1 cellular context compared by ENCODE assay signal in genomic region chr19:6723108-6723618, GRCh38.
TF ChIP-seq lines count a peak whose summit lies in the region.

No MANE protein-coding gene starts in this region.

TF ChIP-seq in HepG2, 621 proteins besides CTCF, POLR2A, EP300 and RAD21 (continued from another document and continues in another):
- TF ChIP-seq ZNF784 (CRISPR knock-in tag; IDR thresholded peaks at IDR 0.05; ENCODE audit: borderline replicate concordance), result no peak
- TF ChIP-seq PLSCR1 (CRISPR knock-in tag; IDR thresholded peaks at IDR 0.05; ENCODE audit: borderline replicate concordance), result no peak
- peak; percentile 72; the same call in 1 of the 2 replicates for TF ChIP-seq ZBTB7A (CRISPR knock-in tag; IDR thresholded peaks at IDR 0.05)
- TF ChIP-seq ZNF446 (CRISPR knock-in tag; IDR thresholded peaks at IDR 0.05), result no peak
- TF ChIP-seq TFDP1 (CRISPR knock-in tag; IDR thresholded peaks at IDR 0.05; ENCODE audit: borderline replicate concordance), result peak; percentile 21; the same call in 1 of the 2 replicates
- TF ChIP-seq JDP2 (CRISPR knock-in tag; IDR thresholded peaks at IDR 0.05; ENCODE audit: borderline replicate concordance), result no peak
- peak; percentile 91 for TF ChIP-seq PATZ1 (CRISPR knock-in tag; IDR thresholded peaks at IDR 0.05)
- no peak for TF ChIP-seq ZBTB8A (CRISPR knock-in tag; IDR thresholded peaks at IDR 0.05; ENCODE audit: borderline replicate concordance, low read depth)
- TF ChIP-seq HES4 (CRISPR knock-in tag; IDR thresholded peaks at IDR 0.05; ENCODE audit: borderline replicate concordance), result no peak
- no peak for TF ChIP-seq ZNF512 (CRISPR knock-in tag; IDR thresholded peaks at IDR 0.05)
- no peak for TF ChIP-seq AKNA (CRISPR knock-in tag; IDR thresholded peaks at IDR 0.05; ENCODE audit: borderline replicate concordance)
- peak; percentile 73; the same call in 1 of the 2 replicates for TF ChIP-seq SPEN (CRISPR knock-in tag; IDR thresholded peaks at IDR 0.05; ENCODE audit: low read depth)
- no peak for TF ChIP-seq RNF219 (CRISPR knock-in tag; IDR thresholded peaks at IDR 0.05)
- TF ChIP-seq ZBTB33 (CRISPR knock-in tag; IDR thresholded peaks at IDR 0.05), result no peak; the same call in 1 of the 2 replicates
- TF ChIP-seq ZFP82 (CRISPR knock-in tag; IDR thresholded peaks at IDR 0.05; ENCODE audit: borderline replicate concordance), result peak; percentile 49; the same call in 1 of the 2 replicates
- no peak for TF ChIP-seq AGO2 (optimal IDR thresholded peaks at IDR 0.05; ENCODE audit: low read depth, low read length)
- 0 out of 2 replicates have a peak, but pooled peaks have one; percentile 40 for TF ChIP-seq ZNF670 (CRISPR knock-in tag; IDR thresholded peaks at IDR 0.05; ENCODE audit: borderline replicate concordance)
- no peak for TF ChIP-seq ZKSCAN1 (IDR thresholded peaks at IDR 0.05; ENCODE audit: low read length)
- TF ChIP-seq ZNF770 (CRISPR knock-in tag; IDR thresholded peaks at IDR 0.05), result no peak; the same call in 1 of the 2 replicates
- no peak for TF ChIP-seq ZBTB4 (CRISPR knock-in tag; IDR thresholded peaks at IDR 0.05; ENCODE audit: borderline replicate concordance)
- TF ChIP-seq ATRX (CRISPR knock-in tag; IDR thresholded peaks at IDR 0.05; ENCODE audit: borderline replicate concordance), result no peak
- TF ChIP-seq PHF21A (CRISPR knock-in tag; IDR thresholded peaks at IDR 0.05), result peak; percentile 75
- TF ChIP-seq POLR2AphosphoS5 (IDR thresholded peaks at IDR 0.05; ENCODE audit: low read depth, low read length), result no peak
- no peak for TF ChIP-seq STAT6 (CRISPR knock-in tag; IDR thresholded peaks at IDR 0.05; ENCODE audit: borderline replicate concordance)
- no peak for TF ChIP-seq MTA3 (CRISPR knock-in tag; IDR thresholded peaks at IDR 0.05)
- no peak for TF ChIP-seq FIP1L1 (IDR thresholded peaks at IDR 0.05; ENCODE audit: borderline replicate concordance, insufficient read depth, low read depth, low read length)
- no peak for TF ChIP-seq ZNF839 (CRISPR knock-in tag; IDR thresholded peaks at IDR 0.05; ENCODE audit: borderline replicate concordance)
